Comparison of ENCODE assay signal across 8 cellular contexts in genomic region chr4:82900335-82901128, GRCh38. TPM values are rescaled to one million over a fixed set of nuclear protein-coding genes. Genes with fewer than 3 reads are reported as not detected.
A peak's percentile ranks its signal among the peaks of the same experiment; 100 is the strongest.
DNase-seq lines count a peak whose midpoint lies in the region; ATAC-seq and TF ChIP-seq lines count a peak whose summit lies in the region.

TSS of gene THAP9 (plus strand) at chr4:82900735. CDS start at chr4:82900803, 68 bp downstream.

- peaks cover 37% of the 10 kb centered on the region for H3K4me1 Mint-ChIP-seq in osteocyte (ENCODE audit: unreplicated experiment)

- no peak within 1 kb of the TSS for H3K27ac Mint-ChIP-seq in osteocyte (ENCODE audit: unreplicated experiment)

- DNase-seq in GM12865 (ENCODE audit: low read depth) (peak; percentile 100), NCI-H1105 treated with DMSO at 0.1 percent for 48 hours (lab: John Stamatoyannopoulos, UW) (peak; percentile 93), SKM-1 (lab: John Stamatoyannopoulos, UW; ENCODE audit: unreplicated experiment) (peak; percentile 98), Right ventricle myocardium inferior (ENCODE audit: missing footprints) (peak; percentile 99), osteocyte (ENCODE audit: extremely low spot score, unreplicated experiment) (peak; percentile 99)
- peak; percentile 89 for DNase-seq in activated naive CD8-positive, alpha-beta T cell treated with anti-CD3 and anti-CD28 coated beads, Interleukin-2, amount 50 U/mL, for 16 hours (ENCODE audit: low read depth, low spot score)

- H3K4me3 ChIP-seq in GM12865 (ENCODE audit: low read depth, low read length) (peak within 1 kb of the TSS; percentile 92), thymus (ENCODE audit: low read length) (peak within 1 kb of the TSS; percentile 72)

- H3K9me3 Mint-ChIP-seq in osteocyte (ENCODE audit: unreplicated experiment): no peaks in the 10 kb centered on the region

- under 1% methylated on average over 69 of the region's 69 CpGs for WGBS in thymus

- H3K9me3 ChIP-seq in thymus (ENCODE audit: control insufficient read depth): no peaks in the 10 kb centered on the region

- no peaks in the 10 kb centered on the region for H3K36me3 ChIP-seq in thymus (ENCODE audit: control insufficient read depth, insufficient read depth)

- H3K27ac ChIP-seq in thymus (ENCODE audit: low read depth): peak within 1 kb of the TSS; percentile 100

- no peaks in the 10 kb centered on the region for H3K27me3 Mint-ChIP-seq in osteocyte (ENCODE audit: unreplicated experiment)

- H3K36me3 Mint-ChIP-seq in osteocyte (ENCODE audit: unreplicated experiment): peaks cover 8% of the 10 kb centered on the region

- H3K4me3 Mint-ChIP-seq in osteocyte (ENCODE audit: unreplicated experiment): no peak within 1 kb of the TSS

- peak; percentile 87 for ATAC-seq in HG02678 (IDR thresholded peaks at IDR 0.05; ENCODE audit: unreplicated experiment)
- peak; percentile 98 for ATAC-seq in Right ventricle myocardium inferior

- no peak for TF ChIP-seq CTCF in GM12865 (IDR thresholded peaks at IDR 0.05; ENCODE audit: insufficient read depth, low read depth, low read length, missing control alignments)
- no peak for TF ChIP-seq CTCF in osteocyte (IDR thresholded peaks at IDR 0.05)

- H3K27me3 ChIP-seq in thymus (ENCODE audit: control insufficient read depth, insufficient read depth): no peaks in the 10 kb centered on the region

- intact Hi-C loops in Right ventricle myocardium inferior (cut with DNase I): loop anchor here (1.0 to 2.0 kb wide), 4 partner anchors 9 to 470 kb away; partner anchors contain the start of genes COPS4, ENOPH1, HNRNPDL and SEC31A

- no peaks in the 10 kb centered on the region for H3K4me1 ChIP-seq in thymus (ENCODE audit: control insufficient read depth, insufficient read depth, low read length)

RNA-seq across cellular contexts. Expression of gene THAP9, which starts in this region (rescaled TPM):
- total RNA-seq in Right ventricle myocardium inferior (5.5 TPM), osteocyte (4.9 and 6.2 TPM in 2 replicates)
- 6.0 TPM for polyA plus RNA-seq in thymus

Comparison
In these comparisons a context has a peak if more than half of its experiments do, and no peak if none do; other contexts are left out.
1. Peak in every context shown above with its lines: DNase-seq, ATAC-seq, H3K4me3 ChIP-seq and H3K27ac ChIP-seq.